In genomic region chr12:123351349-123351748, GRCh38 we compare ENCODE assay signal across 1 cellular context.
TF ChIP-seq lines count a peak whose summit lies in the region.

No MANE protein-coding gene starts in this region.

TF ChIP-seq in HEK293, 187 proteins besides CTCF, POLR2A, EP300 and RAD21 (continued from another document):
- TF ChIP-seq ZNF768 (tag by site-specific recombination; IDR thresholded peaks at IDR 0.05) (no peak), ZSCAN23 (tag by site-specific recombination; IDR thresholded peaks at IDR 0.05) (no peak), ZBTB21 (tag by site-specific recombination; IDR thresholded peaks at IDR 0.05) (no peak), ZNF548 (tag by site-specific recombination; IDR thresholded peaks at IDR 0.05) (peak; percentile 40; the same call in 1 of the 2 replicates), ZBTB49 (tag by site-specific recombination; IDR thresholded peaks at IDR 0.05; ENCODE audit: low read depth) (no peak)
TF ChIP-seq in HEK293: peak in this region for 1.
